ENCODE assay signal across 17 cellular contexts in the genomic region with DNA sequence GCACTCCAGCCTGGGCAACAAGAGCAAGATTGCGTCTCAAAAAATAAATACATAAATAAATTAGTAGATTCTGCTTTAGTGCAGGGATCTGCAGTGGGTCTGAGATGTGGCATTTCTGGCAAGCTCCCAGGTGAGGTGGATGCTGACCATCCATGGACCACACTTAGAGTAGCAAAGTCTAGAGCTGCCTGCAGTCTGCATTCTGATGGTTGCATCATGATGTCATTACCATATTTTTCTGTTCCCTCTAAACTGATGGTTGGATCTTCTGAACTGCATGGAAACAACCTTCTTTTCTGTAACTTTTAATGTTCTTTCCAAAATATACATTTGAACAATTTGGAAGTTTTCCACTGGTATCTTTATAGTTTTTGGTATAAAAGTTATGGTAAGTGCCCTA. TPM values are rescaled to one million over a fixed set of nuclear protein-coding genes. Genes with fewer than 3 reads are reported as not detected.
DNase-seq lines count a peak whose midpoint lies in the region; ATAC-seq, FAIRE-seq and TF ChIP-seq lines count a peak whose summit lies in the region.
"Had no signal": no experiment of that assay in that cellular context is flagged by ENCODE, and none has a peak within 500 bp of the region (broad histone marks: within the 10 kb centered on the region; RNA-seq: fewer than 3 reads in every experiment).

No MANE protein-coding gene starts in this region.

- no peak for ATAC-seq in CD8-positive, alpha-beta T cell
- no peak for ATAC-seq in T-helper 17 cell
- no peak for ATAC-seq in central memory CD8-positive, alpha-beta T cell (replicated peaks; ENCODE audit: extremely low read depth, poor library complexity, severe bottlenecking)
- ATAC-seq in left cardiac atrium, result no peak
- ATAC-seq: heart left ventricle had no signal

- TF ChIP-seq CTCF in CD8-positive, alpha-beta T cell (IDR thresholded peaks at IDR 0.05), result no peak

- CTCF ChIA-PET in CD8-positive, alpha-beta T cell (lab: Charles Lee), result interaction anchor here (1.4 kb wide), 1 partner anchor 361 kb away, joined by 5 read pairs; no protein-coding TSS in a partner anchor

- no peak for DNase-seq in CD8-positive, alpha-beta T cell
- DNase-seq in T-helper 17 cell, result no peak
- no peak for DNase-seq in central memory CD8-positive, alpha-beta T cell (ENCODE audit: low spot score in 2 of 2)
- DNase-seq in left cardiac atrium, result no peak
- no peak for DNase-seq in NCI-H1930 (lab: John Stamatoyannopoulos, UW)
- DNase-seq in NCI-H69 (lab: John Stamatoyannopoulos, UW), result no peak
- DNase-seq in HUDEP-2 (lab: John Stamatoyannopoulos, UW; ENCODE audit: unreplicated experiment in 76 of 76), result no peak
- DNase-seq: dorsolateral prefrontal cortex, GF-D8, heart left ventricle, NCI-H524, testis had no signal

- H3K9me3 Mint-ChIP-seq in CD8-positive, alpha-beta T cell, result no peaks in the 10 kb centered on the region
- H3K9me3 Mint-ChIP-seq in central memory CD8-positive, alpha-beta T cell, result no peaks in the 10 kb centered on the region

- no peak overlapping the region for H3K27ac ChIP-seq in CD8-positive, alpha-beta T cell (ENCODE audit: low read depth, low read length)
- H3K27ac ChIP-seq: dorsolateral prefrontal cortex, heart left ventricle, testis had no signal

- peak overlapping the region; percentile 58 for H3K27ac Mint-ChIP-seq in CD8-positive, alpha-beta T cell
- peak overlapping the region; percentile 84 for H3K27ac Mint-ChIP-seq in T-helper 17 cell
- H3K27ac Mint-ChIP-seq in central memory CD8-positive, alpha-beta T cell (ENCODE audit: low read depth), result peak overlapping the region; percentile 64
- H3K27ac Mint-ChIP-seq: nephron, progenitor cell of endocrine pancreas had no signal

- intact Hi-C loops in CD8-positive, alpha-beta T cell (cut with DNase I, micrococcal nuclease), result no loop called here
- intact Hi-C loops in left cardiac atrium (cut with DNase I), result no loop called here

- H3K36me3 ChIP-seq in CD8-positive, alpha-beta T cell (ENCODE audit: insufficient read depth, low read length), result no peaks in the 10 kb centered on the region
- H3K36me3 ChIP-seq: heart left ventricle, MG63 had no signal

- no peaks in the 10 kb centered on the region for H3K9me3 ChIP-seq in CD8-positive, alpha-beta T cell (ENCODE audit: low read length)
- H3K9me3 ChIP-seq in T-helper 17 cell (ENCODE audit: control insufficient read depth, low read length, poor library complexity, severe bottlenecking), result no peaks in the 10 kb centered on the region
- H3K9me3 ChIP-seq: heart left ventricle, testis had no signal

- FAIRE-seq in A204.1 (lab: Jason Lieb, UNC), result peak; percentile 90
- FAIRE-seq: small intestine had no signal

- H3K4me1 Mint-ChIP-seq in CD8-positive, alpha-beta T cell (ENCODE audit: low read depth), result no peaks in the 10 kb centered on the region
- H3K4me1 Mint-ChIP-seq in T-helper 17 cell, result peaks cover 13% of the 10 kb centered on the region
- H3K4me1 Mint-ChIP-seq in central memory CD8-positive, alpha-beta T cell, result peaks cover 7% of the 10 kb centered on the region

- peaks cover 20% of the 10 kb centered on the region for H3K27me3 Mint-ChIP-seq in CD8-positive, alpha-beta T cell (ENCODE audit: low read depth)
- peaks cover 16% of the 10 kb centered on the region for H3K27me3 Mint-ChIP-seq in T-helper 17 cell
- H3K27me3 Mint-ChIP-seq in central memory CD8-positive, alpha-beta T cell, result peaks cover 29% of the 10 kb centered on the region

- POLR2A ChIA-PET in CD8-positive, alpha-beta T cell (lab: Charles Lee), result no interaction called here

- H3K4me3 Mint-ChIP-seq in CD8-positive, alpha-beta T cell, result no peak overlapping the region
- no peak overlapping the region for H3K4me3 Mint-ChIP-seq in T-helper 17 cell
- H3K4me3 Mint-ChIP-seq in central memory CD8-positive, alpha-beta T cell, result no peak overlapping the region
- H3K4me3 Mint-ChIP-seq: nephron had no signal

- no peaks in the 10 kb centered on the region for H3K36me3 Mint-ChIP-seq in CD8-positive, alpha-beta T cell
- H3K36me3 Mint-ChIP-seq in T-helper 17 cell (ENCODE audit: low read depth), result peaks cover 3% of the 10 kb centered on the region
- no peaks in the 10 kb centered on the region for H3K36me3 Mint-ChIP-seq in central memory CD8-positive, alpha-beta T cell (ENCODE audit: insufficient read depth)

- H3K4me3 ChIP-seq in CD8-positive, alpha-beta T cell (ENCODE audit: low read depth, low read length), result no peak overlapping the region
- H3K4me3 ChIP-seq: dorsolateral prefrontal cortex, heart left ventricle, MG63, testis had no signal

- no peaks in the 10 kb centered on the region for H3K4me1 ChIP-seq in CD8-positive, alpha-beta T cell (ENCODE audit: insufficient read depth, low read length)
- H3K4me1 ChIP-seq: heart left ventricle had no signal

- no peaks in the 10 kb centered on the region for H3K27me3 ChIP-seq in CD8-positive, alpha-beta T cell (ENCODE audit: insufficient read depth, low read length)
- H3K27me3 ChIP-seq: dorsolateral prefrontal cortex, heart left ventricle, MG63, testis had no signal

RNA-seq across cellular contexts. Expression of gene MYL12B, which starts 42.9 kb away (rescaled TPM):
- total RNA-seq in CD8-positive, alpha-beta T cell, result 100 to 1,000 TPM; 117 to 132 TPM
- total RNA-seq in T-helper 17 cell, result 100 to 1,000 TPM; 172 to 178 TPM
- 100 to 1,000 TPM; 161 to 230 TPM for total RNA-seq in left cardiac atrium

RNA-seq across cellular contexts. Expression of gene MYL12A, which starts 57.2 kb away (rescaled TPM):
- 100 to 1,000 TPM; 129 to 137 TPM for total RNA-seq in CD8-positive, alpha-beta T cell
- total RNA-seq in T-helper 17 cell, result 100 to 1,000 TPM; 480 to 500 TPM
- total RNA-seq in left cardiac atrium, result 100 to 1,000 TPM; 919 to 945 TPM
